In genomic region chr10:62040896-62041295, GRCh38 we compare ENCODE assay signal across 18 cellular contexts.
DNase-seq lines count a peak whose midpoint lies in the region; ATAC-seq and TF ChIP-seq lines count a peak whose summit lies in the region.
"Had no signal": no experiment of that assay in that cellular context is flagged by ENCODE, and none has a peak within 500 bp of the region (broad histone marks: within the 10 kb centered on the region; RNA-seq: fewer than 3 reads in every experiment).

No MANE protein-coding gene starts in this region.

- no peaks in the 10 kb centered on the region for H3K9me2 ChIP-seq in OCI-LY1 (ENCODE audit: low read depth, low read length)

- DNase-seq in activated CD4-positive, alpha-beta T cell treated with anti-CD3 and anti-CD28 coated beads, Interleukin-2, amount 10 ng/mL, durations not matched to agents 24 days and 14 days, result no peak
- no peak for DNase-seq in activated CD4-positive, alpha-beta T cell treated with anti-CD3 and anti-CD28 coated beads for 1 hour
- DNase-seq in ascending aorta (ENCODE audit: low spot score in 2 of 2) (no peak), H9 (no peak)
- DNase-seq in stimulated activated effector memory CD8-positive, alpha-beta T cell treated with anti-CD3 and anti-CD28 coated beads, Interleukin-12 subunit alpha, Interleukin-12 subunit beta, amount 100 ng/mL, for 72 hours (ENCODE audit: low spot score in 2 of 2), result no peak
- no peak for DNase-seq in stimulated activated CD8-positive, alpha-beta memory T cell treated with anti-CD3 and anti-CD28 coated beads, Interleukin-4, amount 100 ng/mL, for 48 hours
- DNase-seq: activated T-cell treated with anti-CD3 and anti-CD28 coated beads, Interleukin-2, amount 50 U/mL, for 4 hours; dorsolateral prefrontal cortex; heart left ventricle; islet precursor cell; NCI-H187; NCI-H510A treated with DMSO at 0.1 percent for 48 hours; stimulated activated naive CD8-positive, alpha-beta T cell treated with anti-CD3 and anti-CD28 coated beads, Interleukin-15, amount 100 ng/mL, for 72 hours; WERI-Rb-1 had no signal

- no peak overlapping the region for H4K8ac ChIP-seq in H9 (replicated peaks; ENCODE audit: insufficient read length, low read depth, low read length)

- no peak overlapping the region for H3T11ph ChIP-seq in H9 (ENCODE audit: low read length)

- no peak overlapping the region for H3K56ac ChIP-seq in H9 (ENCODE audit: insufficient read length, low read depth, low read length)

- no peaks in the 10 kb centered on the region for H3K23me2 ChIP-seq in H9 (ENCODE audit: insufficient read length, low read depth, low read length, poor library complexity, severe bottlenecking)

- no peaks in the 10 kb centered on the region for H3K36me3 ChIP-seq in OCI-LY1 (ENCODE audit: insufficient read depth, low read length)
- H3K36me3 ChIP-seq in ascending aorta, result no peaks in the 10 kb centered on the region
- H3K36me3 ChIP-seq: esophagus muscularis mucosa, heart left ventricle, WERI-Rb-1 had no signal

- H2BK15ac ChIP-seq in H9 (ENCODE audit: low read depth, low read length), result no peak overlapping the region

- H3K27me3 Mint-ChIP-seq in activated CD4-positive, alpha-beta T cell treated with anti-CD3 and anti-CD28 coated beads, Interleukin-2, amount 10 ng/mL, durations not matched to agents 24 days and 14 days, result no peaks in the 10 kb centered on the region
- H3K27me3 Mint-ChIP-seq in H9 (ENCODE audit: low read depth), result peaks cover 5% of the 10 kb centered on the region
- H3K27me3 Mint-ChIP-seq: stimulated activated naive CD8-positive, alpha-beta T cell treated with anti-CD3 and anti-CD28 coated beads, Interleukin-15, amount 100 ng/mL, for 72 hours had no signal

- H3K4me2 ChIP-seq in OCI-LY1 (ENCODE audit: low read length) (peak overlapping the region; percentile 7; the same call in 1 of the 2 replicates), H9 (ENCODE audit: insufficient read depth, insufficient read length, low read length) (no peak overlapping the region)
- H3K4me2 ChIP-seq: A549 had no signal

- no peak for ATAC-seq in stimulated activated effector memory CD8-positive, alpha-beta T cell treated with anti-CD3 and anti-CD28 coated beads, Interleukin-12 subunit alpha, Interleukin-12 subunit beta, amount 100 ng/mL, for 72 hours
- ATAC-seq in GM18861 (IDR thresholded peaks at IDR 0.05; ENCODE audit: unreplicated experiment), result no peak
- ATAC-seq: A549; heart left ventricle; stimulated activated naive CD8-positive, alpha-beta T cell treated with anti-CD3 and anti-CD28 coated beads, Interleukin-15, amount 100 ng/mL, for 72 hours had no signal

- WGBS in H9 (ENCODE audit: extremely low coverage, insufficient read length, low lambda C conversion rate), result no CpG with 5 or more reads among the region's 4 CpGs

- TF ChIP-seq CTCF in OCI-LY1 (IDR thresholded peaks at IDR 0.05; ENCODE audit: low read length), result no peak
- TF ChIP-seq CTCF in ascending aorta (IDR thresholded peaks at IDR 0.05), result no peak
- TF ChIP-seq CTCF in H9 (conservative IDR thresholded peaks at IDR 0.05), result no peak

- H3K36me3 Mint-ChIP-seq in activated CD4-positive, alpha-beta T cell treated with anti-CD3 and anti-CD28 coated beads, Interleukin-2, amount 10 ng/mL, durations not matched to agents 24 days and 14 days (ENCODE audit: low read depth), result peaks cover 30% of the 10 kb centered on the region
- peaks cover 31% of the 10 kb centered on the region for H3K36me3 Mint-ChIP-seq in stimulated activated effector memory CD8-positive, alpha-beta T cell treated with anti-CD3 and anti-CD28 coated beads, Interleukin-12 subunit alpha, Interleukin-12 subunit beta, amount 100 ng/mL, for 72 hours
- no peaks in the 10 kb centered on the region for H3K36me3 Mint-ChIP-seq in H9 (ENCODE audit: insufficient read depth in 1 of 3, low read depth in 3 of 3)

- H3K18ac ChIP-seq in H9 (ENCODE audit: insufficient read length, low read depth, low read length), result no peak overlapping the region

- no peak overlapping the region for H2AFZ ChIP-seq in OCI-LY1 (ENCODE audit: low read length)
- no peak overlapping the region for H2AFZ ChIP-seq in H9 (ENCODE audit: low read length)

- no peak overlapping the region for H3K23ac ChIP-seq in H9 (ENCODE audit: insufficient read length, low read depth, low read length)

- no peak overlapping the region for H2AK5ac ChIP-seq in H9 (ENCODE audit: insufficient read length, low read length)

- H3K27me3 ChIP-seq in OCI-LY1 (ENCODE audit: insufficient read depth, low read length) (no peaks in the 10 kb centered on the region), ascending aorta (no peaks in the 10 kb centered on the region), H9 (ENCODE audit: insufficient read depth, low read length) (no peaks in the 10 kb centered on the region)
- H3K27me3 ChIP-seq: dorsolateral prefrontal cortex, esophagus muscularis mucosa, heart left ventricle had no signal

- H3K4me1 Mint-ChIP-seq in activated CD4-positive, alpha-beta T cell treated with anti-CD3 and anti-CD28 coated beads, Interleukin-2, amount 10 ng/mL, durations not matched to agents 24 days and 14 days, result peaks cover 80% of the 10 kb centered on the region
- peaks cover 57% of the 10 kb centered on the region for H3K4me1 Mint-ChIP-seq in stimulated activated effector memory CD8-positive, alpha-beta T cell treated with anti-CD3 and anti-CD28 coated beads, Interleukin-12 subunit alpha, Interleukin-12 subunit beta, amount 100 ng/mL, for 72 hours
- H3K4me1 Mint-ChIP-seq in H9, result peaks cover 32 to 38% of the 10 kb centered on the region in 2 experiments

- H4K5ac ChIP-seq in H9 (ENCODE audit: insufficient read length, low read depth, low read length), result no peak overlapping the region

- H2BK5ac ChIP-seq in H9 (ENCODE audit: insufficient read length, low read length), result no peak overlapping the region

- H3K14ac ChIP-seq in H9 (ENCODE audit: insufficient read depth, low read length), result no peak overlapping the region

- H3K4me3 ChIP-seq in OCI-LY1 (ENCODE audit: low read depth, low read length, poor library complexity, severe bottlenecking) (no peak overlapping the region), ascending aorta (no peak overlapping the region)
- H3K4me3 ChIP-seq: A549, dorsolateral prefrontal cortex, esophagus muscularis mucosa, heart left ventricle had no signal

- H3K27ac Mint-ChIP-seq in activated CD4-positive, alpha-beta T cell treated with anti-CD3 and anti-CD28 coated beads, Interleukin-2, amount 10 ng/mL, durations not matched to agents 24 days and 14 days, result peak overlapping the region; percentile 86
- peak overlapping the region; percentile 67 for H3K27ac Mint-ChIP-seq in stimulated activated effector memory CD8-positive, alpha-beta T cell treated with anti-CD3 and anti-CD28 coated beads, Interleukin-12 subunit alpha, Interleukin-12 subunit beta, amount 100 ng/mL, for 72 hours
- no peak overlapping the region for H3K27ac Mint-ChIP-seq in H9

- H2BK12ac ChIP-seq in H9 (ENCODE audit: insufficient read length, low read depth, low read length), result no peak overlapping the region

- H3K4me1 ChIP-seq in OCI-LY1 (ENCODE audit: insufficient read depth, low read length, severe bottlenecking) (peaks cover 97% of the 10 kb centered on the region), ascending aorta (peaks cover 12 to 53% of the 10 kb centered on the region in 2 donors), H9 (ENCODE audit: insufficient read depth, low read length) (peaks cover 5% of the 10 kb centered on the region; the same call in 1 of the 2 replicates)

- no peak overlapping the region for H2BK20ac ChIP-seq in H9 (ENCODE audit: low read depth, low read length, poor library complexity, severe bottlenecking)

- H3K4ac ChIP-seq in H9 (ENCODE audit: low read depth, low read length), result no peak overlapping the region

- H3K27ac ChIP-seq in OCI-LY1 (ENCODE audit: low read depth, low read length, poor library complexity, severe bottlenecking) (peak overlapping the region; percentile 93), ascending aorta (peak overlapping the region; percentile 25 to 31), H9 (ENCODE audit: insufficient read length, low read depth, low read length) (no peak overlapping the region)
- H3K27ac ChIP-seq: esophagus muscularis mucosa, heart left ventricle, WERI-Rb-1 had no signal

- H3K9ac ChIP-seq in OCI-LY1 (ENCODE audit: low read length), result peak overlapping the region; percentile 35
- H3K9ac ChIP-seq in H9 (ENCODE audit: extremely low read depth, insufficient read length, low read length), result no peak overlapping the region

- no peak overlapping the region for H4K91ac ChIP-seq in H9 (ENCODE audit: insufficient read length, low read depth, low read length)

- H3K79me1 ChIP-seq in H9 (ENCODE audit: insufficient read depth, low read depth, low read length, poor library complexity, severe bottlenecking), result no peaks in the 10 kb centered on the region

- H3F3A ChIP-seq in OCI-LY1 (ENCODE audit: insufficient read depth, low read length), result peaks cover 3% of the 10 kb centered on the region; the same call in 1 of the 2 replicates

- H3K9me3 Mint-ChIP-seq in activated CD4-positive, alpha-beta T cell treated with anti-CD3 and anti-CD28 coated beads, Interleukin-2, amount 10 ng/mL, durations not matched to agents 24 days and 14 days, result peaks cover 3% of the 10 kb centered on the region
- no peaks in the 10 kb centered on the region for H3K9me3 Mint-ChIP-seq in stimulated activated effector memory CD8-positive, alpha-beta T cell treated with anti-CD3 and anti-CD28 coated beads, Interleukin-12 subunit alpha, Interleukin-12 subunit beta, amount 100 ng/mL, for 72 hours
- H3K9me3 Mint-ChIP-seq in H9, result no peaks in the 10 kb centered on the region
- H3K9me3 Mint-ChIP-seq: activated T-cell treated with anti-CD3 and anti-CD28 coated beads, Interleukin-2, amount 50 U/mL, for 4 hours; stimulated activated naive CD8-positive, alpha-beta T cell treated with anti-CD3 and anti-CD28 coated beads, Interleukin-15, amount 100 ng/mL, for 72 hours had no signal

- intact Hi-C loops in activated CD4-positive, alpha-beta T cell treated with anti-CD3 and anti-CD28 coated beads, Interleukin-2, amount 10 ng/mL, durations not matched to agents 24 days and 14 days (cut with micrococcal nuclease), result loop anchor here (10.0 kb wide), 1 partner anchor 394 kb away; no protein-coding TSS in a partner anchor
- intact Hi-C loops in ascending aorta (cut with DNase I), result loop anchor here (10.0 kb wide), 1 partner anchor 1094 kb away; the partner anchor contains the start of gene NRBF2

- H4K20me1 ChIP-seq in OCI-LY1 (ENCODE audit: insufficient read depth, low read length), result no peaks in the 10 kb centered on the region
- H4K20me1 ChIP-seq in H9 (ENCODE audit: control insufficient read depth, insufficient read depth, insufficient read length), result no peaks in the 10 kb centered on the region

- H3K9me3 ChIP-seq in OCI-LY1 (ENCODE audit: low read length), result no peaks in the 10 kb centered on the region
- no peaks in the 10 kb centered on the region for H3K9me3 ChIP-seq in ascending aorta
- H3K9me3 ChIP-seq in H9 (ENCODE audit: control insufficient read depth, low read depth, low read length), result no peaks in the 10 kb centered on the region
- H3K9me3 ChIP-seq: A549, esophagus muscularis mucosa, heart left ventricle had no signal

- peak overlapping the region; percentile 46 for H3K4me3 Mint-ChIP-seq in activated CD4-positive, alpha-beta T cell treated with anti-CD3 and anti-CD28 coated beads, Interleukin-2, amount 10 ng/mL, durations not matched to agents 24 days and 14 days
- no peak overlapping the region for H3K4me3 Mint-ChIP-seq in stimulated activated effector memory CD8-positive, alpha-beta T cell treated with anti-CD3 and anti-CD28 coated beads, Interleukin-12 subunit alpha, Interleukin-12 subunit beta, amount 100 ng/mL, for 72 hours
- H3K4me3 Mint-ChIP-seq in H9, result no peak overlapping the region
- H3K4me3 Mint-ChIP-seq: stimulated activated naive CD8-positive, alpha-beta T cell treated with anti-CD3 and anti-CD28 coated beads, Interleukin-15, amount 100 ng/mL, for 72 hours had no signal

- H2BK120ac ChIP-seq in H9 (ENCODE audit: low read depth, low read length, poor library complexity, severe bottlenecking), result no peak overlapping the region

- H3K79me2 ChIP-seq in OCI-LY1 (ENCODE audit: insufficient read depth, low read length), result peaks cover 18% of the 10 kb centered on the region; the same call in 1 of the 2 replicates
- no peaks in the 10 kb centered on the region for H3K79me2 ChIP-seq in H9 (ENCODE audit: insufficient read depth, low read length)

Comparison
In these comparisons a context has a peak if more than half of its experiments do, and no peak if none do; other contexts are left out.
1. H3K27ac Mint-ChIP-seq: peak in activated CD4-positive, alpha-beta T cell treated with anti-CD3 and anti-CD28 coated beads, Interleukin-2, amount 10 ng/mL, durations not matched to agents 24 days and 14 days (single experiment) and stimulated activated effector memory CD8-positive, alpha-beta T cell treated with anti-CD3 and anti-CD28 coated beads, Interleukin-12 subunit alpha, Interleukin-12 subunit beta, amount 100 ng/mL, for 72 hours (single experiment); none in H9 (0 of 3).